ENCODE assay signal across 14 cellular contexts in genomic region chr6:147060636-147061035, GRCh38.
DNase-seq lines count a peak whose midpoint lies in the region; ATAC-seq lines count a peak whose summit lies in the region.
"Had no signal": no experiment of that assay in that cellular context is flagged by ENCODE, and none has a peak within 500 bp of the region (broad histone marks: within the 10 kb centered on the region; RNA-seq: fewer than 3 reads in every experiment).

No MANE protein-coding gene starts in this region.

- H3K4me1 Mint-ChIP-seq in activated naive CD4-positive, alpha-beta T cell treated with anti-CD3 and anti-CD28 coated beads for 36 hours (ENCODE audit: low read depth) = peaks cover 6% of the 10 kb centered on the region

- CTCF ChIA-PET in activated naive CD4-positive, alpha-beta T cell treated with anti-CD3 and anti-CD28 coated beads for 36 hours (lab: Charles Lee) = no interaction called here

- no peak overlapping the region for H3K4me3 Mint-ChIP-seq in activated naive CD4-positive, alpha-beta T cell treated with anti-CD3 and anti-CD28 coated beads for 36 hours
- H3K4me3 Mint-ChIP-seq: H9 had no signal

- DNase-seq in COLO668 (lab: John Stamatoyannopoulos, UW; ENCODE audit: unreplicated experiment) = peak; percentile 4
- peak; percentile 43 for DNase-seq in DMS53 treated with DMSO at 0.1 percent for 48 hours (lab: John Stamatoyannopoulos, UW; ENCODE audit: unreplicated experiment)
- DNase-seq in NCI-H69 (lab: John Stamatoyannopoulos, UW) = peak; percentile 62
- DNase-seq in left colon = no peak
- DNase-seq in activated naive CD4-positive, alpha-beta T cell treated with anti-CD3 and anti-CD28 coated beads for 36 hours = no peak
- DNase-seq in NCI-H1105 (lab: John Stamatoyannopoulos, UW) = no peak
- DNase-seq in middle frontal gyrus (ENCODE audit: extremely low spot score, low spot score) = no peak
- DNase-seq: AML-193, GF-D8, H9, IMR-90, NCI-H187, NCI-H345, Peyer's patch had no signal

- intact Hi-C loops in left colon (cut with DNase I, micrococcal nuclease) = no loop called here
- intact Hi-C loops in activated naive CD4-positive, alpha-beta T cell treated with anti-CD3 and anti-CD28 coated beads for 36 hours (cut with micrococcal nuclease) = loop anchor here (5.0 kb wide), 1 partner anchor 212 kb away; no protein-coding TSS in a partner anchor

- no peaks in the 10 kb centered on the region for H3K36me3 Mint-ChIP-seq in activated naive CD4-positive, alpha-beta T cell treated with anti-CD3 and anti-CD28 coated beads for 36 hours (ENCODE audit: low read depth)

- H3K9me3 Mint-ChIP-seq in activated naive CD4-positive, alpha-beta T cell treated with anti-CD3 and anti-CD28 coated beads for 36 hours = no peaks in the 10 kb centered on the region

- peak; percentile 67 for ATAC-seq in left colon

- H3K27me3 Mint-ChIP-seq in activated naive CD4-positive, alpha-beta T cell treated with anti-CD3 and anti-CD28 coated beads for 36 hours (ENCODE audit: low read depth) = no peaks in the 10 kb centered on the region

- H3K27ac Mint-ChIP-seq in activated naive CD4-positive, alpha-beta T cell treated with anti-CD3 and anti-CD28 coated beads for 36 hours = no peak overlapping the region
- H3K27ac Mint-ChIP-seq: H9 had no signal

Comparison
In these comparisons a context has a peak if more than half of its experiments do, and no peak if none do; other contexts are left out.
1. DNase-seq: peak in COLO668 (single experiment), DMS53 treated with DMSO at 0.1 percent for 48 hours (single experiment) and NCI-H69 (single experiment); none in left colon (0 of 2), activated naive CD4-positive, alpha-beta T cell treated with anti-CD3 and anti-CD28 coated beads for 36 hours (single experiment), NCI-H1105 (single experiment) and middle frontal gyrus (single experiment).